18 cellular contexts compared by ENCODE assay signal in genomic region chr3:100169186-100169585, GRCh38. TPM values are rescaled to one million over a fixed set of nuclear protein-coding genes. Genes with fewer than 3 reads are reported as not detected.
DNase-seq lines count a peak whose midpoint lies in the region; ATAC-seq, FAIRE-seq and TF ChIP-seq lines count a peak whose summit lies in the region.
"Had no signal": no experiment of that assay in that cellular context is flagged by ENCODE, and none has a peak within 500 bp of the region (broad histone marks: within the 10 kb centered on the region; RNA-seq: fewer than 3 reads in every experiment).

No MANE protein-coding gene starts in this region.

- H3K9ac ChIP-seq in K562 (ENCODE audit: insufficient read depth in 1 of 2, low read depth in 2 of 2, low read length in 2 of 2) = no peak overlapping the region

- no peak overlapping the region for H2AFZ ChIP-seq in K562 (ENCODE audit: low read depth, low read length)

- ATAC-seq in K562 (no peak), GM21360 (IDR thresholded peaks at IDR 0.05; ENCODE audit: unreplicated experiment) (no peak)

- in situ Hi-C loops in K562 (cut with MboI) = no loop called here

- no peaks in the 10 kb centered on the region for H4K20me1 ChIP-seq in K562 (replicated peaks; ENCODE audit: control insufficient read depth, insufficient read depth, low read length)

- H3K79me2 ChIP-seq in K562 (ENCODE audit: control insufficient read depth, insufficient read depth, low read length) = no peaks in the 10 kb centered on the region

- WGBS in K562 (ENCODE audit: insufficient coverage, low coverage, missing lambda C conversion rate) = 27% methylated on average over 2 of the region's 2 CpGs

- peaks cover 20% of the 10 kb centered on the region; the same call in 2 of the 3 replicates for H3K36me3 ChIP-seq in K562 (ENCODE audit: control insufficient read depth, insufficient read depth, low read length)

- POLR2A ChIA-PET in K562 (lab: Yijun Ruan, JAX) = no interaction called here

- intact Hi-C loops in K562 (cut with micrococcal nuclease) = no loop called here

- H3K4me1 ChIP-seq in K562 (replicated peaks in 1 of 2; ENCODE audit: control insufficient read depth in 2 of 2, insufficient read depth in 2 of 2, low read length in 2 of 2) = no peaks in the 10 kb centered on the region; a peak in 1 of 5 replicates

- FAIRE-seq in K562 (lab: Jason Lieb, UNC) = no peak
- FAIRE-seq: astrocyte had no signal

- no peak for TF ChIP-seq EP300 in K562 (IDR thresholded peaks at IDR 0.05; ENCODE audit: low read length)

- H3K27ac ChIP-seq in K562 (ENCODE audit: extremely low read depth, low read depth, low read length) = no peak overlapping the region
- H3K27ac ChIP-seq: SK-N-MC had no signal

- H3K4me3 ChIP-seq in K562 = no peak overlapping the region
- H3K4me3 ChIP-seq: SK-N-MC had no signal

- no peak overlapping the region for H3K4me2 ChIP-seq in K562 (ENCODE audit: insufficient read depth, low read length)

- TF ChIP-seq RAD21 in K562 (CRISPR knock-in tag; conservative IDR thresholded peaks at IDR 0.05 in 1 of 2, IDR thresholded peaks at IDR 0.05 in 1 of 2) = no peak

- no peak for TF ChIP-seq CTCF in K562 (IDR thresholded peaks at IDR 0.05 in 2 of 3, conservative IDR thresholded peaks at IDR 0.05 in 1 of 3; ENCODE audit: insufficient read depth in 2 of 3, low read depth in 1 of 3, low read length in 3 of 3)

- DNase-seq in COR-L47 (lab: John Stamatoyannopoulos, UW) = peak; percentile 21
- peak; percentile 17 for DNase-seq in NCI-H2029 treated with DMSO at 0.1 percent for 48 hours (lab: John Stamatoyannopoulos, UW)
- peak in 1 of 4 experiments; percentile 18 for DNase-seq in K562 (ENCODE audit: extremely low read depth in 1 of 4, low spot score in 3 of 4)
- peak; percentile 10 to 72 for DNase-seq in lung microvascular endothelial cell (ENCODE audit: low read depth in 2 of 2)
- no peak for DNase-seq in NCI-H345 (lab: John Stamatoyannopoulos, UW)
- no peak for DNase-seq in mesenteric fat pad (ENCODE audit: low spot score)
- DNase-seq in NCI-H146 (lab: John Stamatoyannopoulos, UW) = no peak
- DNase-seq: activated CD4-positive, alpha-beta T cell treated with anti-CD3 and anti-CD28 coated beads for 48 hours; activated naive CD4-positive, alpha-beta T cell; CD8-positive, alpha-beta memory T cell; cortex of kidney; mammary epithelial cell; NCI-H1694; nephron progenitor cell had no signal

- no peaks in the 10 kb centered on the region for H3K9me1 ChIP-seq in K562 (ENCODE audit: control insufficient read depth, insufficient read depth, low read length)

- BruUV-seq in K562 (replicated peaks; lab: Mats Ljungman, UMichigan) = no TSS peak

- no peaks in the 10 kb centered on the region for H3K9me3 ChIP-seq in K562 (replicated peaks; ENCODE audit: control insufficient read depth, insufficient read depth, low read depth, low read length)

- TF ChIP-seq POLR2A in K562 (conservative IDR thresholded peaks at IDR 0.05) = no peak

- CTCF ChIA-PET in K562 (lab: Yijun Ruan, JAX; ENCODE audit: low intra/inter-chr PET ratio) = no interaction called here

- H3K27me3 ChIP-seq in K562 (ENCODE audit: control insufficient read depth in 2 of 2, insufficient read depth in 2 of 2, low read length in 2 of 2) = no peaks in the 10 kb centered on the region

TF ChIP-seq in K562, 482 proteins besides CTCF, POLR2A, EP300 and RAD21:
- TF ChIP-seq RBBP5 (IDR thresholded peaks at IDR 0.05; ENCODE audit: borderline replicate concordance, insufficient read depth, low read length, poor library complexity, severe bottlenecking) (no peak), SMAD3 (CRISPR knock-in tag; conservative IDR thresholded peaks at IDR 0.05) (no peak), ZNF224 (CRISPR knock-in tag; IDR thresholded peaks at IDR 0.05) (no peak), NFIC (IDR thresholded peaks at IDR 0.05) (peak; percentile 66), ZNF165 (CRISPR knock-in tag; IDR thresholded peaks at IDR 0.05; ENCODE audit: borderline replicate concordance) (no peak), ATF2 (CRISPR knock-in tag; IDR thresholded peaks at IDR 0.05) (no peak), BHLHE40 (IDR thresholded peaks at IDR 0.05; ENCODE audit: low read length) (no peak), MBD2 (IDR thresholded peaks at IDR 0.05; ENCODE audit: borderline replicate concordance, low read depth) (no peak)

RNA-seq across cellular contexts. Expression of gene FILIP1L, which starts 54.9 kb away (rescaled TPM):
- 1.0 and 4.2 TPM in 2 replicates for total RNA-seq in K562 (2011; cell fraction: chromatin; rRNA removed; ENCODE audit: low replicate concordance)
- total RNA-seq in K562 (2011; cell fraction: nucleolus; rRNA removed) = 0.92 and 1.0 TPM in 2 replicates
- total RNA-seq in K562 (2011; cell fraction: nucleoplasm; rRNA removed) = 0.76 and 2.8 TPM in 2 replicates
- total RNA-seq in K562 (2014; rRNA removed) (0.73 and 0.94 TPM in 2 replicates), K562 (2014; rRNA removed; fragmentation: Illumina TruSeq; extraction: Trizol) (1.5 and 2.1 TPM in 2 replicates), K562 (2015; rRNA removed; fragmentation: Illumina TruSeq; extraction: Trizol) (1.1 and 1.7 TPM in 2 replicates), K562 (2021) (1.6 TPM in 2 replicates), lung microvascular endothelial cell (22.0 and 36.3 TPM in 2 replicates), mesenteric fat pad (48.5 TPM)
- polyA plus RNA-seq in K562 (2011; rRNA removed) (2.1 and 2.7 TPM in 2 replicates), K562 (2014; fragmentation: Illumina TruSeq; extraction: Trizol) (1.9 and 2.0 TPM in 2 replicates), K562 (2014; fragmentation: Nextera tagmentation; extraction: Ambion mirVana) (under 1 TPM; 0.50 to 0.63 TPM), K562 (2014; rRNA removed) (0.91 and 1.8 TPM in 2 replicates)
- 0.88 and 2.6 TPM in 2 replicates for polyA plus RNA-seq in K562 (2011; cell fraction: cytosol; rRNA removed)
- 3.6 and 4.1 TPM in 2 replicates for polyA plus RNA-seq in K562 (2011; cell fraction: nucleus; rRNA removed)
- polyA plus RNA-seq in K562 (2012) = 1.5 and 2.8 TPM in 2 replicates
- polyA minus RNA-seq in K562 (2011; rRNA and poly(A)+ RNA removed) = 4.2 and 4.9 TPM in 2 replicates
- 1.1 and 2.4 TPM in 2 replicates for polyA minus RNA-seq in K562 (2011; cell fraction: cytosol; rRNA and poly(A)+ RNA removed)
- 0.94 and 4.8 TPM in 2 replicates for polyA minus RNA-seq in K562 (2011; cell fraction: nucleus; rRNA and poly(A)+ RNA removed)
- total RNA-seq: HT1080 had no signal

Comparison
In these comparisons a context has a peak if more than half of its experiments do, and no peak if none do; other contexts are left out.
1. DNase-seq: peak in COR-L47 (single experiment), NCI-H2029 treated with DMSO at 0.1 percent for 48 hours (single experiment) and lung microvascular endothelial cell (2 of 2); none in NCI-H345 (single experiment), mesenteric fat pad (single experiment) and NCI-H146 (single experiment).